In genomic region chr1:176374967-176375569, GRCh38 we compare ENCODE assay signal across 8 cellular contexts.
DNase-seq lines count a peak whose midpoint lies in the region; ATAC-seq, FAIRE-seq and TF ChIP-seq lines count a peak whose summit lies in the region.

No MANE protein-coding gene starts in this region.

- intact Hi-C loops in head of caudate nucleus (cut with DNase I): loop anchor here (10.0 kb wide), 1 partner anchor 470 kb away; no protein-coding TSS in a partner anchor

- DNase-seq in GM04503 (ENCODE audit: low read depth) (peak; percentile 10), H54 (ENCODE audit: insufficient read length, low spot score) (peak; percentile 27), LoVo (ENCODE audit: low spot score) (peak; percentile 61), SIG-M5 (lab: John Stamatoyannopoulos, UW) (peak; percentile 35), head of caudate nucleus (peak; percentile 46 to 89 (median 80)), pons (ENCODE audit: low spot score) (peak; percentile 72)
- peak; percentile 57 for DNase-seq in activated naive CD4-positive, alpha-beta T cell treated with Interleukin-2 at 50 U/mL for 16 hours

- ATAC-seq in GM19324 (IDR thresholded peaks at IDR 0.05; ENCODE audit: low FRiP score, unreplicated experiment): no peak

- peak; percentile 86 for FAIRE-seq in H54 (lab: Jason Lieb, UNC)

- no peak for TF ChIP-seq POLR2A in H54 (IDR thresholded peaks at IDR 0.05; ENCODE audit: low read depth, low read length)

Comparison
In these comparisons a context has a peak if more than half of its experiments do, and no peak if none do; other contexts are left out.
1. DNase-seq: peak in every context shown above with its lines; median percentile 80 in head of caudate nucleus; 72 in pons; 61 in LoVo; 57 in activated naive CD4-positive, alpha-beta T cell treated with Interleukin-2 at 50 U/mL for 16 hours; 35 in SIG-M5; 27 in H54; 10 in GM04503.